26 cellular contexts compared by ENCODE assay signal in the genomic region with DNA sequence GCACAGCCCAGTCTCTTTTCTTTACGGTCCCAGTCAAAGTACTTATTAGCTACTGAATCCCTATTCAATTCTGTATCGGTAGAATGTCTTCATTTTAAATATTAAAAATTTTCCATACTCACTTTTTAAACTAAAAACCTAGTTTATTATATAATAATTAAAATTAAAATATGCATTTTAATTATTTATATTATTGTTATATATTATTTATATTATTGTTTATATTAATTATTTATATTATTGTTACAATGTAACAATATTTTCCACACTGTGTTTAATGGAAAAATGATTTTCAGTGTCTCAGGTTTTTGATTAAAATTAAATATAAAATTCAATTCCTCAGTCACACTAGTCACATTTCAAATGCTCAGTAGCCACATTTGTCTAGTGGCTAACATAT.
"Had no signal": no experiment of that assay in that cellular context is flagged by ENCODE, and none has a peak within 500 bp of the region (broad histone marks: within the 10 kb centered on the region; RNA-seq: fewer than 3 reads in every experiment).

No MANE protein-coding gene starts in this region.

- H3K36me3 ChIP-seq: gastrocnemius medialis, heart left ventricle, left lung, neutrophil, right atrium auricular region, sigmoid colon, spleen, tibial artery had no signal

- H3K4me2 ChIP-seq: hepatocyte had no signal

- H3K27me3 ChIP-seq: gastrocnemius medialis, heart left ventricle, hepatocyte, left lung, neutrophil, right atrium auricular region, sigmoid colon, spleen, testis, tibial artery had no signal

- H3K9ac ChIP-seq: parathyroid adenoma had no signal

- H3K36me3 Mint-ChIP-seq: mesothelial cell of epicardium; naive B cell; natural killer cell treated with Interleukin-12 subunit alpha and Interleukin-12 subunit beta and Interleukin-15 and Interleukin-18, amount 100 ng/mL, for 72 hours; stimulated activated memory B cell treated with anti-CD40 and anti-IgM and Interleukin-4, amounts not matched to agents 10 μg/mL and 1 μg/mL and 100 μg/mL, for 72 hours; type B pancreatic cell had no signal

- H3K4me3 ChIP-seq: gastrocnemius medialis, heart left ventricle, hepatocyte, left lung, mucosa of descending colon, right atrium auricular region, sigmoid colon, spleen, testis, tibial artery had no signal

- H2AFZ ChIP-seq: hepatocyte, parathyroid adenoma had no signal

- H3K4me1 Mint-ChIP-seq: mesothelial cell of epicardium had no signal

- H3K4me1 ChIP-seq: gastrocnemius medialis, left lung, parathyroid adenoma, right atrium auricular region, sigmoid colon, spleen, testis, tibial artery had no signal

- H3K27ac ChIP-seq: gastrocnemius medialis, heart left ventricle, hepatocyte, left lung, neutrophil, parathyroid adenoma, right atrium auricular region, sigmoid colon, spleen, testis, tibial artery had no signal

- H3K4me3 Mint-ChIP-seq: effector memory CD8-positive, alpha-beta T cell; mesothelial cell of epicardium; naive B cell; natural killer cell treated with Interleukin-12 subunit alpha and Interleukin-12 subunit beta and Interleukin-15 and Interleukin-18, amount 100 ng/mL, for 72 hours; neural crest cell; stimulated activated memory B cell treated with anti-CD40 and anti-IgM and Interleukin-4, amounts not matched to agents 10 μg/mL and 1 μg/mL and 100 μg/mL, for 72 hours; type B pancreatic cell had no signal

- DNase-seq: cortex of kidney; effector memory CD8-positive, alpha-beta T cell; gastrocnemius medialis; heart left ventricle; left cardiac atrium; left lung; mesenchymal stem cell; mucosa of descending colon; naive B cell; sigmoid colon; spleen; stimulated activated CD4-positive, alpha-beta T cell treated with anti-CD3 and anti-CD28 coated beads, Interleukin-4, amount 100 ng/mL, for 4 hours; stimulated activated naive CD8-positive, alpha-beta T cell treated with anti-CD3 and anti-CD28 coated beads, Interleukin-15, Interleukin-2, amounts not matched to agents 100 U/mL and 50 U/mL, for 24 hours; substantia nigra; testis; tibial artery had no signal

- H3K9me3 ChIP-seq: gastrocnemius medialis, heart left ventricle, left lung, mucosa of descending colon, neutrophil, right atrium auricular region, sigmoid colon, spleen, testis, tibial artery had no signal

- H3K27me3 Mint-ChIP-seq: effector memory CD8-positive, alpha-beta T cell; naive B cell; natural killer cell treated with Interleukin-12 subunit alpha and Interleukin-12 subunit beta and Interleukin-15 and Interleukin-18, amount 100 ng/mL, for 72 hours; stimulated activated memory B cell treated with anti-CD40 and anti-IgM and Interleukin-4, amounts not matched to agents 10 μg/mL and 1 μg/mL and 100 μg/mL, for 72 hours; type B pancreatic cell had no signal

- ATAC-seq: effector memory CD8-positive, alpha-beta T cell; gastrocnemius medialis; heart left ventricle; left cardiac atrium; left lung; mucosa of descending colon; natural killer cell treated with Interleukin-12 subunit alpha and Interleukin-12 subunit beta and Interleukin-15 and Interleukin-18, amount 100 ng/mL, for 72 hours; stimulated activated naive CD8-positive, alpha-beta T cell treated with anti-CD3 and anti-CD28 coated beads, Interleukin-15, Interleukin-2, amounts not matched to agents 100 U/mL and 50 U/mL, for 24 hours had no signal

- H3K27ac Mint-ChIP-seq: effector memory CD8-positive, alpha-beta T cell; mesothelial cell of epicardium; natural killer cell treated with Interleukin-12 subunit alpha and Interleukin-12 subunit beta and Interleukin-15 and Interleukin-18, amount 100 ng/mL, for 72 hours; progenitor cell of endocrine pancreas; stimulated activated memory B cell treated with anti-CD40 and anti-IgM and Interleukin-4, amounts not matched to agents 10 μg/mL and 1 μg/mL and 100 μg/mL, for 72 hours; type B pancreatic cell had no signal

- H3K9me3 Mint-ChIP-seq: effector memory CD8-positive, alpha-beta T cell; mesothelial cell of epicardium; naive B cell; natural killer cell treated with Interleukin-12 subunit alpha and Interleukin-12 subunit beta and Interleukin-15 and Interleukin-18, amount 100 ng/mL, for 72 hours; neural crest cell; stimulated activated memory B cell treated with anti-CD40 and anti-IgM and Interleukin-4, amounts not matched to agents 10 μg/mL and 1 μg/mL and 100 μg/mL, for 72 hours; type B pancreatic cell had no signal

- H3K79me2 ChIP-seq: hepatocyte, parathyroid adenoma had no signal
